ENCODE assay signal across 8 cellular contexts in the genomic region with DNA sequence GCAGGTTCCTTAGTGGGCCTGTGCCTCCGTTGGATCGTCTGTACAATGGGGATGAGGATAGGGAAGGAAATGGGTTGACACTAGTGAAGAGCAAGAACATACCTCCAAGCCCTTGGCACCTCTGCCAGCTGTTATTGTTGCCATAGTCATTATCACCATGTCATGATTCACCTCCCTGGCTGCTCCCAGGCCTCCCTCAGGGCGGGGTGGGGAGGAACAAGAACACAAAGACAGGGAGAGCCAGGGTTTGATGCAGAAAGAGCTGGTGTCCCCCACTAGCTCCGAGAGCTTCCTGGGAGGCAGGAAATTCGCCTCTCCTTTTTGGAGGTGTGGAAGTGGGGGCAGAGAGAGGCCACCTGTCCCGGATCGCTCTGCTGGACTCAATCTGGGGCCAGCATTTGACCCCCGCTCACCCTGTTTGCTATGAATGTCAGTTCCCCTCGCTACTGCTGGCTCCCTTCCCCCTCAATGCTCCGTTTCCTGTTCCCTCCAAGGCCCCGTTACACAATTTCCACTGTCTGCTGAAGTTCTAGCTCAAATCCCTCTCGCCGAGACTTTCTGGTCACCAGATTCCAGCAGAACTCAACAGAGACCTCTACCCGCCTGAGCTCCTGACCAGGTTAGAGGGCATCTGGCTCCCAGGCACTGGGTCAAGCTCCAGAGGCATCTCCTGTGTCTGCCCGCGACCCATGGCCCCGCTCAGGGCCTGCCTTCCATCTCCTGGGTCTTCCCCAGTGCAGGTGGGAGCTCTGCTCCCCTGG. TPM values are rescaled to one million over a fixed set of nuclear protein-coding genes. Genes with fewer than 3 reads are reported as not detected.
DNase-seq lines count a peak whose midpoint lies in the region; ATAC-seq and TF ChIP-seq lines count a peak whose summit lies in the region.

No MANE protein-coding gene starts in this region.

- ATAC-seq in GM21529 (IDR thresholded peaks at IDR 0.05; ENCODE audit: unreplicated experiment) (no peak), HG02981 (IDR thresholded peaks at IDR 0.05; ENCODE audit: unreplicated experiment) (no peak), GM18517 (IDR thresholded peaks at IDR 0.05; ENCODE audit: unreplicated experiment) (no peak)

- H3K4me1 ChIP-seq in muscle layer of duodenum (ENCODE audit: control insufficient read depth in 1 of 2, insufficient read depth in 2 of 2, low read length in 2 of 2), result peaks cover 9 to 68% of the 10 kb centered on the region in 2 donors

- no peak for TF ChIP-seq CTCF in AG10803 (conservative IDR thresholded peaks at IDR 0.05; ENCODE audit: low read length)

- H3K9me3 ChIP-seq in muscle layer of duodenum (ENCODE audit: control insufficient read depth in 1 of 2, low read length in 2 of 2), result no peaks in the 10 kb centered on the region

- DNase-seq in AG10803 (ENCODE audit: low read depth) (peak; percentile 71), NOMO-1 treated with DMSO at 0.1 percent for 48 hours (lab: John Stamatoyannopoulos, UW; ENCODE audit: unreplicated experiment) (peak; percentile 92), dermis microvascular lymphatic vessel endothelial cell (ENCODE audit: low read depth in 2 of 2) (peak; percentile 49 to 77), DMS 273 treated with DMSO at 0.1 percent for 48 hours (lab: John Stamatoyannopoulos, UW) (no peak)

- H3K4me3 ChIP-seq in AG10803 (ENCODE audit: low read length) (peak overlapping the region; percentile 30), muscle layer of duodenum (ENCODE audit: low read depth in 1 of 2, low read length in 2 of 2) (peak overlapping the region in 1 of 2 donors; percentile 43)

- H3K27me3 ChIP-seq in muscle layer of duodenum (ENCODE audit: low read depth, low read length), result no peaks in the 10 kb centered on the region

- peak overlapping the region; percentile 83 for H3K27ac ChIP-seq in muscle layer of duodenum (ENCODE audit: low read length)

- no peaks in the 10 kb centered on the region for H3K36me3 ChIP-seq in muscle layer of duodenum (ENCODE audit: control insufficient read depth in 1 of 2, insufficient read depth in 2 of 2, low read length in 2 of 2)

RNA-seq across cellular contexts. Expression of a gene that starts 9.1 kb away (rescaled TPM):
- total RNA-seq in dermis microvascular lymphatic vessel endothelial cell, result 34.5 and 112 TPM in 2 replicates

RNA-seq across cellular contexts. Expression of a gene that starts 13.1 kb away (rescaled TPM):
- total RNA-seq in dermis microvascular lymphatic vessel endothelial cell, result 0.64 and 2.3 TPM in 2 replicates
